In the genomic region with DNA sequence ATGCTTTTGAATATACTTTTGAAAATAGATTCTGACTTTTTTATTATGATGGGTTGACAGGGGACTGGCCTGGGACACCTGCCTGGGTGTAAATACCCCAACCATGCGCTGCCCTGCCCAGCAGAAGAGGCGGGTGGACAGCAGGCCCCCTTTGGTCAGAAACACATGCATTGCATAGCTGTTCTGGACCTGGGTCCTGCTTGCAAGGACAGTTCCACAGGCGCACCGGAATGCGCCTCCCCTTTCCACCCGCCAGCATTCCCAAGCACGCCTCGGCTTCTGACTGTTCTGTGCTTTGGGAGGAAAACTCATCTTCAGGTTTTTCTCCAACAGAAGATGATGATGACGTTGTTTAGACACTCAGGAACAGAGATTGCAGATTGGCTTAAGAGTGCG, we compare ENCODE assay signal across 8 cellular contexts. TPM values are rescaled to one million over a fixed set of nuclear protein-coding genes. Genes with fewer than 3 reads are reported as not detected.
DNase-seq lines count a peak whose midpoint lies in the region; ATAC-seq, FAIRE-seq and TF ChIP-seq lines count a peak whose summit lies in the region.

No MANE protein-coding gene starts in this region.

- H3K36me3 ChIP-seq in ES-I3 (ENCODE audit: insufficient read depth, low read length) (no peaks in the 10 kb centered on the region; the same call in 1 of the 2 replicates), MG63 (peaks cover 18% of the 10 kb centered on the region), pancreas (no peaks in the 10 kb centered on the region)

- H3K4me3 ChIP-seq in MG63 (peak overlapping the region; percentile 90), dorsolateral prefrontal cortex (peak overlapping the region in 55 of 59 donors; percentile 57 to 99 (median 85)), pancreas (peak overlapping the region in 2 of 4 donors; percentile 47 to 61)

- no peak for DNase-seq in MG63
- no peak for DNase-seq in dorsolateral prefrontal cortex
- peak in 4 of 6 donors; percentile 27 to 48 (median 32) for DNase-seq in pancreas
- no peak for DNase-seq in RKO (ENCODE audit: low spot score)
- no peak for DNase-seq in NK-92 (lab: John Stamatoyannopoulos, UW; ENCODE audit: unreplicated experiment)
- DNase-seq in C1 segment of cervical spinal cord (lab: John Stamatoyannopoulos, UW): no peak

- H3K27ac ChIP-seq in dorsolateral prefrontal cortex (peak overlapping the region in 18 of 59 donors; percentile 18 to 82 (median 70)), pancreas (peak overlapping the region; percentile 94 to 99 (median 97))

- H3K9me3 ChIP-seq in ES-I3 (ENCODE audit: control insufficient read depth, insufficient read depth, low read length) (no peaks in the 10 kb centered on the region), MG63 (peaks cover 3% of the 10 kb centered on the region; the same call in 1 of the 2 replicates), pancreas (no peaks in the 10 kb centered on the region)

- H3K27me3 ChIP-seq in MG63: no peaks in the 10 kb centered on the region
- peaks cover 0 to 40% (median 24%) of the 10 kb centered on the region in 45 donors for H3K27me3 ChIP-seq in dorsolateral prefrontal cortex
- H3K27me3 ChIP-seq in pancreas: no peaks in the 10 kb centered on the region

- no peak for TF ChIP-seq CTCF in dorsolateral prefrontal cortex (IDR thresholded peaks at IDR 0.05 in 54 of 56, conservative IDR thresholded peaks at IDR 0.05 in 2 of 56; ENCODE audit: low read depth in 1 of 56, partially characterized antibody in 56 of 56)
- no peak for TF ChIP-seq CTCF in pancreas (IDR thresholded peaks at IDR 0.05)

- intact Hi-C loops in dorsolateral prefrontal cortex (cut with DNase I) (loop anchor here in 1 of 2 donors (2.0 to 5.0 kb wide), 2 partner anchors 20 to 174 kb away; partner anchors contain the start of genes JMJD4 and SNAP47), pancreas (cut with DNase I) (no loop called here)

- 92% methylated on average over 10 of the region's 10 CpGs for WGBS in pancreas, 2 donors

- FAIRE-seq in pancreas (lab: Jason Lieb, UNC): no peak

- no peak for ATAC-seq in pancreas
- ATAC-seq in GM21717 (IDR thresholded peaks at IDR 0.05; ENCODE audit: unreplicated experiment): no peak

- peak overlapping the region; percentile 95; the same call in 1 of the 2 replicates for H3K9ac ChIP-seq in ES-I3 (ENCODE audit: low read depth, low read length)

- H3K4me1 ChIP-seq in ES-I3 (ENCODE audit: insufficient read depth, low read length) (no peaks in the 10 kb centered on the region), pancreas (peaks cover 0 to 5% (median 0%) of the 10 kb centered on the region in 3 donors)

RNA-seq across cellular contexts. Expression of gene ZNF678, which starts 0.4 kb away (rescaled TPM):
- 0.79 and 2.1 TPM in 2 replicates for total RNA-seq in MG63 (2014; rRNA removed; shearing (Covaris generic); ENCODE audit: low replicate concordance)
- total RNA-seq in dorsolateral prefrontal cortex: 10 to 100 TPM in 75 of 120 experiments, 1 to 10 TPM in 45; 6.6 to 16.3 (median 10.9) TPM
- 1 to 10 TPM; 4.9 to 8.0 (median 6.6) TPM for total RNA-seq in pancreas
- polyA plus RNA-seq in pancreas: 1 to 10 TPM; 1.6 to 1.7 TPM

Comparison
In these comparisons a context has a peak if more than half of its experiments do, and no peak if none do; other contexts are left out.
1. DNase-seq: peak in pancreas (4 of 6); none in MG63 (single experiment), dorsolateral prefrontal cortex (0 of 10), RKO (single experiment), NK-92 (single experiment) and C1 segment of cervical spinal cord (0 of 14).